39 cellular contexts compared by ENCODE assay signal in genomic region chr11:34629711-34630110, GRCh38. TPM values are rescaled to one million over a fixed set of nuclear protein-coding genes. Genes with fewer than 3 reads are reported as not detected.
DNase-seq lines count a peak whose midpoint lies in the region; ATAC-seq, FAIRE-seq and TF ChIP-seq lines count a peak whose summit lies in the region.
"Had no signal": no experiment of that assay in that cellular context is flagged by ENCODE, and none has a peak within 500 bp of the region (broad histone marks: within the 10 kb centered on the region; RNA-seq: fewer than 3 reads in every experiment).

No MANE protein-coding gene starts in this region.

- peak overlapping the region; percentile 26 for H3K4me2 ChIP-seq in keratinocyte (ENCODE audit: control insufficient read depth, extremely low read depth, insufficient read depth, low read depth, low read length)
- H3K4me2 ChIP-seq in OCI-LY7 (ENCODE audit: low read length): no peak overlapping the region
- H3K4me2 ChIP-seq: neural progenitor cell had no signal

- POLR2A ChIA-PET in OCI-LY7 (lab: Charles Lee): no interaction called here

- FAIRE-seq in keratinocyte (lab: Jason Lieb, UNC): peak; percentile 57
- FAIRE-seq: A204.1, astrocyte, GM18507, H1, HTR-8/SVneo had no signal

- H3K9me2 ChIP-seq in OCI-LY7 (ENCODE audit: insufficient read depth, low read length): no peaks in the 10 kb centered on the region

- CTCF ChIA-PET in activated naive CD4-positive, alpha-beta T cell treated with anti-CD3 and anti-CD28 coated beads, Interleukin-2, amount 10 ng/mL, durations not matched to agents 7 days and 5 days (lab: Charles Lee): no interaction called here
- CTCF ChIA-PET in OCI-LY7 (lab: Charles Lee; ENCODE audit: unreplicated experiment): no interaction called here

- H3K27me3 ChIP-seq in RWPE2 (ENCODE audit: insufficient read depth, poor library complexity, severe bottlenecking) (no peaks in the 10 kb centered on the region), keratinocyte (ENCODE audit: control insufficient read depth, extremely low read depth, insufficient read depth, low read length) (no peaks in the 10 kb centered on the region)
- H3K27me3 ChIP-seq: neural progenitor cell, right atrium auricular region had no signal

- peaks cover 27% of the 10 kb centered on the region for H3K27me3 Mint-ChIP-seq in activated naive CD4-positive, alpha-beta T cell treated with anti-CD3 and anti-CD28 coated beads, Interleukin-2, amount 10 ng/mL, durations not matched to agents 7 days and 5 days

- TF ChIP-seq CTCF in RWPE2 (IDR thresholded peaks at IDR 0.05; ENCODE audit: poor library complexity, severe bottlenecking) (no peak), keratinocyte (optimal IDR thresholded peaks at IDR 0.05 in 1 of 3, IDR thresholded peaks at IDR 0.05 in 1 of 3, conservative IDR thresholded peaks at IDR 0.05 in 1 of 3; ENCODE audit: extremely low read depth in 1 of 3, insufficient read depth in 2 of 3, low read length in 3 of 3) (no peak), OCI-LY7 (conservative IDR thresholded peaks at IDR 0.05; ENCODE audit: low read length) (no peak)

- H3K9me3 ChIP-seq in RWPE2 (ENCODE audit: severe bottlenecking): no peaks in the 10 kb centered on the region
- H3K9me3 ChIP-seq in keratinocyte (ENCODE audit: control insufficient read depth, low read depth, low read length): no peaks in the 10 kb centered on the region
- H3K9me3 ChIP-seq in OCI-LY7 (ENCODE audit: low read length): no peaks in the 10 kb centered on the region
- H3K9me3 ChIP-seq: right atrium auricular region, tibial nerve had no signal

- no peaks in the 10 kb centered on the region for H3K9me3 Mint-ChIP-seq in activated naive CD4-positive, alpha-beta T cell treated with anti-CD3 and anti-CD28 coated beads, Interleukin-2, amount 10 ng/mL, durations not matched to agents 7 days and 5 days
- H3K9me3 Mint-ChIP-seq: activated naive CD8-positive, alpha-beta T cell treated with anti-CD3 and anti-CD28 coated beads for 36 hours; CD4-positive, alpha-beta T cell; neural progenitor cell; stimulated activated naive CD8-positive, alpha-beta T cell treated with anti-CD3 and anti-CD28 coated beads, Interleukin-15, Interleukin-2, amounts not matched to agents 100 ng/mL and 50 ng/mL, for 24 hours had no signal

- dilution Hi-C loops in keratinocyte (cut with MboI; ENCODE audit: extremely low pct_ligation_motif_present, low sequenced_read_pairs): no loop called here

- H3K27ac ChIP-seq in RWPE2 (ENCODE audit: poor library complexity, severe bottlenecking) (peak overlapping the region; percentile 73), keratinocyte (ENCODE audit: control insufficient read depth, insufficient read depth, low read length) (no peak overlapping the region), OCI-LY7 (ENCODE audit: low read depth, low read length, poor library complexity, severe bottlenecking) (no peak overlapping the region)
- H3K27ac ChIP-seq: neural progenitor cell, parathyroid adenoma, right atrium auricular region, tibial nerve, WERI-Rb-1 had no signal

- H3K4me1 ChIP-seq in RWPE2 (ENCODE audit: insufficient read depth, poor library complexity, severe bottlenecking): peaks cover 78% of the 10 kb centered on the region
- H3K4me1 ChIP-seq in keratinocyte (ENCODE audit: control insufficient read depth, extremely low read depth, insufficient read depth, low read length): peaks cover 86% of the 10 kb centered on the region
- H3K4me1 ChIP-seq in OCI-LY7 (ENCODE audit: insufficient read depth, low read length, poor library complexity, severe bottlenecking): no peaks in the 10 kb centered on the region

- peaks cover 8% of the 10 kb centered on the region for H3K9me1 ChIP-seq in keratinocyte (ENCODE audit: control insufficient read depth, extremely low read depth, insufficient read depth, low read length)

- H3K4me3 ChIP-seq in RWPE2 (ENCODE audit: severe bottlenecking) (no peak overlapping the region), keratinocyte (ENCODE audit: control insufficient read depth in 2 of 3, extremely low read depth in 1 of 3, insufficient read depth in 2 of 3, low read depth in 1 of 3, low read length in 3 of 3) (no peak overlapping the region), OCI-LY7 (ENCODE audit: low read depth, low read length, poor library complexity, severe bottlenecking) (no peak overlapping the region)
- H3K4me3 ChIP-seq: neural progenitor cell, right atrium auricular region, tibial nerve had no signal

- H3K36me3 Mint-ChIP-seq in activated naive CD4-positive, alpha-beta T cell treated with anti-CD3 and anti-CD28 coated beads, Interleukin-2, amount 10 ng/mL, durations not matched to agents 7 days and 5 days: no peaks in the 10 kb centered on the region
- H3K36me3 Mint-ChIP-seq: activated naive CD8-positive, alpha-beta T cell treated with anti-CD3 and anti-CD28 coated beads for 36 hours; neural progenitor cell had no signal

- no peak for DNase-seq in activated naive CD4-positive, alpha-beta T cell treated with anti-CD3 and anti-CD28 coated beads, Interleukin-2, amount 10 ng/mL, durations not matched to agents 7 days and 5 days
- no peak for DNase-seq in activated naive CD4-positive, alpha-beta T cell treated with anti-CD3 and anti-CD28 coated beads, Interleukin-2, amount 50 U/mL, for 16 hours
- DNase-seq in RWPE2 (ENCODE audit: low spot score): no peak
- no peak for DNase-seq in keratinocyte (ENCODE audit: low read depth, low spot score)
- DNase-seq in OCI-LY7 (ENCODE audit: low spot score): no peak
- DNase-seq in ureter (ENCODE audit: low spot score): no peak
- DNase-seq: activated CD4-positive, alpha-beta T cell treated with anti-CD3 and anti-CD28 coated beads for 48 hours; activated CD8-positive, alpha-beta memory T cell treated with anti-CD3 and anti-CD28 coated beads for 24 hours; activated effector memory CD4-positive, alpha-beta T cell treated with Interleukin-2 at 50 U/mL for 16 hours; activated naive CD8-positive, alpha-beta T cell treated with anti-CD3 and anti-CD28 coated beads for 36 hours; activated T-cell treated with anti-CD3 and anti-CD28 coated beads, Interleukin-2, amount 50 U/mL, for 1 hour; AML-193; caudate nucleus; CD4-positive, alpha-beta T cell; cortex of kidney; effector memory CD4-positive, alpha-beta T cell; erythroblast; glutamatergic neuron; KG1; NCI-H2029 treated with DMSO at 0.1 percent for 48 hours; NCI-H2227 treated with DMSO at 0.1 percent for 48 hours; NCI-H748 treated with DMSO at 0.1 percent for 48 hours; stimulated activated CD4-positive, alpha-beta T cell treated with anti-CD3 and anti-CD28 coated beads, Interleukin-1b, Interleukin-23, amount 100 ng/mL, for 48 hours; T-helper 9 cell; WERI-Rb-1 had no signal

- no peak overlapping the region for H2AFZ ChIP-seq in keratinocyte (ENCODE audit: control insufficient read depth, low read length)
- no peak overlapping the region for H2AFZ ChIP-seq in OCI-LY7 (ENCODE audit: low read length)

- H3K9ac ChIP-seq in keratinocyte (ENCODE audit: control insufficient read depth, extremely low read depth, insufficient read depth, low read length): no peak overlapping the region
- H3K9ac ChIP-seq: neural progenitor cell, parathyroid adenoma had no signal

- peaks cover 18% of the 10 kb centered on the region for H3K4me1 Mint-ChIP-seq in activated naive CD4-positive, alpha-beta T cell treated with anti-CD3 and anti-CD28 coated beads, Interleukin-2, amount 10 ng/mL, durations not matched to agents 7 days and 5 days

- H4K20me1 ChIP-seq in keratinocyte (ENCODE audit: control insufficient read depth, extremely low read depth, insufficient read depth, low read length) (no peaks in the 10 kb centered on the region), OCI-LY7 (ENCODE audit: insufficient read depth, low read length) (no peaks in the 10 kb centered on the region)

- no TSS peak for BruUV-seq in OCI-LY7 (replicated peaks; lab: Mats Ljungman, UMichigan)

- peak overlapping the region; percentile 34 for H3K27ac Mint-ChIP-seq in activated naive CD4-positive, alpha-beta T cell treated with anti-CD3 and anti-CD28 coated beads, Interleukin-2, amount 10 ng/mL, durations not matched to agents 7 days and 5 days
- H3K27ac Mint-ChIP-seq: activated naive CD8-positive, alpha-beta T cell treated with anti-CD3 and anti-CD28 coated beads for 36 hours; CD4-positive, alpha-beta T cell; neural progenitor cell; stimulated activated naive CD8-positive, alpha-beta T cell treated with anti-CD3 and anti-CD28 coated beads, Interleukin-15, Interleukin-2, amounts not matched to agents 100 ng/mL and 50 ng/mL, for 24 hours had no signal

- H3K79me2 ChIP-seq in keratinocyte (ENCODE audit: control insufficient read depth, insufficient read depth, low read length) (peaks cover 95% of the 10 kb centered on the region), OCI-LY7 (ENCODE audit: insufficient read depth, low read depth, low read length) (no peaks in the 10 kb centered on the region)
- H3K79me2 ChIP-seq: parathyroid adenoma had no signal

- no peaks in the 10 kb centered on the region for H3K36me3 ChIP-seq in RWPE2 (ENCODE audit: low read depth)
- peaks cover 2 to 4% of the 10 kb centered on the region in 2 experiments for H3K36me3 ChIP-seq in keratinocyte (ENCODE audit: control insufficient read depth in 2 of 2, extremely low read depth in 1 of 2, insufficient read depth in 2 of 2, low read length in 2 of 2)
- no peaks in the 10 kb centered on the region for H3K36me3 ChIP-seq in OCI-LY7 (ENCODE audit: insufficient read depth, low read length)
- H3K36me3 ChIP-seq: neural progenitor cell, right atrium auricular region, tibial nerve, WERI-Rb-1 had no signal

- ATAC-seq in RWPE2 (ENCODE audit: low read depth): no peak
- no peak for ATAC-seq in HG03469 (IDR thresholded peaks at IDR 0.05; ENCODE audit: unreplicated experiment)
- no peak for ATAC-seq in GM21381 (IDR thresholded peaks at IDR 0.05; ENCODE audit: unreplicated experiment)

- H3K4me3 Mint-ChIP-seq in activated naive CD4-positive, alpha-beta T cell treated with anti-CD3 and anti-CD28 coated beads, Interleukin-2, amount 10 ng/mL, durations not matched to agents 7 days and 5 days: no peak overlapping the region
- H3K4me3 Mint-ChIP-seq: activated naive CD8-positive, alpha-beta T cell treated with anti-CD3 and anti-CD28 coated beads for 36 hours; CD4-positive, alpha-beta T cell; neural progenitor cell; stimulated activated naive CD8-positive, alpha-beta T cell treated with anti-CD3 and anti-CD28 coated beads, Interleukin-15, Interleukin-2, amounts not matched to agents 100 ng/mL and 50 ng/mL, for 24 hours had no signal

- intact Hi-C loops in OCI-LY7 (cut with micrococcal nuclease; ENCODE audit: unreplicated experiment): no loop called here

RNA-seq across cellular contexts. Expression of gene EHF, which starts 8.8 kb away (rescaled TPM):
- polyA plus RNA-seq in keratinocyte: 64.1 to 74.7 TPM (median 64.2 TPM) in 3 replicates
- polyA plus RNA-seq in keratinocyte (2011; ENCODE audit: low read depth): 166 TPM
- 35.4 and 44.1 TPM in 2 replicates for polyA plus RNA-seq in keratinocyte (2011; cell fraction: cytosol; rRNA removed)
- polyA plus RNA-seq in keratinocyte (2011; cell fraction: nucleus; rRNA removed): 63.4 and 73.7 TPM in 2 replicates
- polyA plus RNA-seq in keratinocyte (2012; ENCODE audit: low replicate concordance): 46.1 and 56.5 TPM in 2 replicates
- polyA minus RNA-seq in keratinocyte: 159 to 232 TPM (median 215 TPM) in 3 replicates
- 70.0 TPM for polyA minus RNA-seq in keratinocyte (2011; cell fraction: cytosol; rRNA and poly(A)+ RNA removed)
- polyA minus RNA-seq in keratinocyte (2011; cell fraction: nucleus; rRNA and poly(A)+ RNA removed): 73.6 and 104 TPM in 2 replicates
- total RNA-seq in OCI-LY7 (2014; rRNA removed; shearing (Covaris generic)): not detected in 2 replicates
- total RNA-seq in OCI-LY7 (2022) (not detected in 2 replicates), ureter (309 TPM)
- total RNA-seq: activated naive CD8-positive, alpha-beta T cell treated with anti-CD3 and anti-CD28 coated beads for 36 hours; CD4-positive, alpha-beta T cell; fibroblast of villous mesenchyme; H1; myocyte had no signal
- polyA plus RNA-seq: H1 had no signal

Comparison
In these comparisons a context has a peak if more than half of its experiments do, and no peak if none do; other contexts are left out.
1. RNA of gene EHF, which starts 8.8 kb away (total RNA-seq): 309 TPM in ureter (single experiment); not detected in OCI-LY7; every median in the first group is over 100 times any median in the second.